Comparison of ENCODE assay signal across 20 cellular contexts in genomic region chr10:127135844-127136577, GRCh38.
"Had no signal": no experiment of that assay in that cellular context is flagged by ENCODE, and none has a peak within 500 bp of the region (broad histone marks: within the 10 kb centered on the region; RNA-seq: fewer than 3 reads in every experiment).

No MANE protein-coding gene starts in this region.

- H3K36me3 Mint-ChIP-seq: activated naive CD8-positive, alpha-beta T cell treated with anti-CD3 and anti-CD28 coated beads for 36 hours; memory B cell had no signal

- H3K4me3 Mint-ChIP-seq: activated naive CD8-positive, alpha-beta T cell treated with anti-CD3 and anti-CD28 coated beads for 36 hours; activated T-cell treated with anti-CD3 and anti-CD28 coated beads, Interleukin-2, amount 50 U/mL, for 4 hours; central memory CD8-positive, alpha-beta T cell; memory B cell; nephron; type B pancreatic cell; WTC11 had no signal

- H3K4me1 Mint-ChIP-seq: activated naive CD8-positive, alpha-beta T cell treated with anti-CD3 and anti-CD28 coated beads for 36 hours; central memory CD8-positive, alpha-beta T cell; memory B cell; nephron; WTC11 had no signal

- ATAC-seq: activated T-cell treated with anti-CD3 and anti-CD28 coated beads, Interleukin-2, amount 50 U/mL, for 4 hours; gastrocnemius medialis; heart left ventricle; left colon; WTC11 had no signal

- DNase-seq: activated CD4-positive, alpha-beta T cell treated with anti-CD3 and anti-CD28 coated beads for 4 hours; activated CD4-positive, alpha-beta T cell treated with anti-CD3 and anti-CD28 coated beads, Interleukin-2, amount 50 U/mL, for 48 hours; activated CD8-positive, alpha-beta memory T cell treated with anti-CD3 and anti-CD28 coated beads, Interleukin-2, amount 50 U/mL, for 48 hours; activated naive CD4-positive, alpha-beta T cell treated with Interleukin-2 at 50 U/mL for 16 hours; activated naive CD8-positive, alpha-beta T cell treated with anti-CD3 and anti-CD28 coated beads for 36 hours; activated T-cell treated with anti-CD3 and anti-CD28 coated beads, Interleukin-2, amount 50 U/mL, for 4 hours; esophagus squamous epithelium; gastrocnemius medialis; heart left ventricle; islet precursor cell; left colon; ovary; stimulated activated CD4-positive, alpha-beta T cell treated with anti-CD3 and anti-CD28 coated beads, Interleukin-2, amount 100 ng/mL, for 48 hours; stimulated activated naive CD4-positive, alpha-beta T cell treated with Interleukin-2 at 50 U/mL for 16 hours had no signal

- H3K27ac Mint-ChIP-seq: activated naive CD8-positive, alpha-beta T cell treated with anti-CD3 and anti-CD28 coated beads for 36 hours; activated T-helper 2 cell treated with anti-CD3 and anti-CD28 coated beads, Interferon-gamma antibody, Interleukin-2, Interleukin-4, amounts not matched to agents 10 μg/mL and 5 μg/mL and 100 μg/mL, durations not matched to agents 14 hours and 24 hours and 36 hours; memory B cell; nephron; type B pancreatic cell; WTC11 had no signal

- H3K27me3 Mint-ChIP-seq: activated naive CD8-positive, alpha-beta T cell treated with anti-CD3 and anti-CD28 coated beads for 36 hours; central memory CD8-positive, alpha-beta T cell; memory B cell; type B pancreatic cell had no signal

- H3K9me3 Mint-ChIP-seq: activated naive CD8-positive, alpha-beta T cell treated with anti-CD3 and anti-CD28 coated beads for 36 hours; activated T-cell treated with anti-CD3 and anti-CD28 coated beads, Interleukin-2, amount 50 U/mL, for 4 hours; activated T-helper 2 cell treated with anti-CD3 and anti-CD28 coated beads, Interferon-gamma antibody, Interleukin-2, Interleukin-4, amounts not matched to agents 10 μg/mL and 5 μg/mL and 100 μg/mL, durations not matched to agents 14 hours and 24 hours and 36 hours; central memory CD8-positive, alpha-beta T cell; memory B cell; nephron; type B pancreatic cell; WTC11 had no signal
